ENCODE assay signal across 7 cellular contexts in the genomic region with DNA sequence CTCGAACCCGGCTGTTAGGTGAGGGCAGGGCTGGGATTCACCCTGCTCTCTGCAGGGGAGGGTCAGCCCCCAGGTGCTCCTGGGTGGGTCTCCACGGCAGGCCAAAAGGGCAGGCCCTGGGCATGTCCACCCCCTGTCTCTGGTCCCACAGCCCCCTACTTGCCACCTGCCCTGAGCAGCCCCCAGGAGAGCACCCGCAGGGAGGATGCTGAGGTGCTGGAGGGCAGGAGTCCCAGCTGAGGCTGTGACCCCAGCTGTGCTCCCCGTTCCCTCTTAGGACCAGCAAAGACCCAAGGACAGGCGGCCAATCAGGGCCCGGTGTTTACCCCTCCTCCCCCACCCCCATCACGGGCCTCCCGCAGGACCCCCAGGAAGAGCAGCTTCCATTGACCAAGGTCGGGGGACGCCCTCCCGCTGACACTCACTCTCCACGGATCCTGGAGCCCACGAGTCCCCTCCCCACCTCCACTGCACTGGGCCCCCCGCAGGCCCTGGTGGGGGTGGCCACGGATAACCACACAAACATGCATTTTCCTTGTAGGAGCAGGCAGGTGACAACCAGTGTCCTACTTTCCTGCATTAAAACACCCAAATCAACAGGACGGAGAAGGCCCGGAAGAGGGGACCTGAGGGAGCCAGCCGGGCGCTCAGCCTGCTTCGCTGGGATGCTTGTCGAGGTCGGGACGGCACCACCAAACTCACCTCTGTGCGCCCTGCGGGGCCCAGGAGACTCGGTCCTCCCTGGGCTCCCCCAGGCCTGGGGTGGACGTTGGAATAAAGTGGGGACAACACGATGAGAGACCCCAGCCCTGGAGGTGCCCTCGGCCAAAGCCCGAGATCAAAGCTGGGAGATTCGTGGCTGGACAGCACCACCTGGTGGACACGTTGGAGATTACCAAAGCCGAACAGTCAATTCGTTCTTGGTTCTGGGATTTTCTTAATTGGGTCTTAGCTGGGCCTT. TPM values are rescaled to one million over a fixed set of nuclear protein-coding genes. Genes with fewer than 3 reads are reported as not detected.
DNase-seq lines count a peak whose midpoint lies in the region; ATAC-seq, FAIRE-seq and TF ChIP-seq lines count a peak whose summit lies in the region.

No MANE protein-coding gene starts in this region.

- DNase-seq in GM12864 (ENCODE audit: low read depth) (no peak), NCI-H1105 treated with DMSO at 0.1 percent for 48 hours (lab: John Stamatoyannopoulos, UW) (peak; percentile 10), activated B cell treated with CpG ODN at 0.5 μM for 24 hours (peak; percentile 61), bronchial epithelial cell (ENCODE audit: low read depth) (peak; percentile 6), left kidney (ENCODE audit: low read depth, low spot score) (peak; percentile 74)
- DNase-seq in stimulated activated CD4-positive, alpha-beta T cell treated with anti-CD3 and anti-CD28 coated beads, Interleukin-4, amount 100 ng/mL, for 48 hours (ENCODE audit: low read depth in 2 of 2) = peak; percentile 42 to 55

- CTCF ChIA-PET in activated B cell treated with CpG ODN at 0.5 μM for 24 hours (lab: Charles Lee) = interaction anchor here (0.7 to 1.4 kb wide), 4 partner anchors 9 to 24 kb away, joined by 3 to 5 read pairs (median 4); no protein-coding TSS in a partner anchor

- H3K27ac Mint-ChIP-seq in activated B cell treated with CpG ODN at 0.5 μM for 24 hours = no peak overlapping the region

- POLR2A ChIA-PET in activated B cell treated with CpG ODN at 0.5 μM for 24 hours (lab: Charles Lee) = no interaction called here

- H3K9me3 Mint-ChIP-seq in activated B cell treated with CpG ODN at 0.5 μM for 24 hours = no peaks in the 10 kb centered on the region

- H3K27me3 ChIP-seq in bronchial epithelial cell (ENCODE audit: control insufficient read depth, insufficient read depth, low read length) = no peaks in the 10 kb centered on the region

- peaks cover 7% of the 10 kb centered on the region for H3K27me3 Mint-ChIP-seq in activated B cell treated with CpG ODN at 0.5 μM for 24 hours

- intact Hi-C loops in activated B cell treated with CpG ODN at 0.5 μM for 24 hours (cut with micrococcal nuclease) = loop anchor here (2.0 kb wide), 1 partner anchor 621 kb away; no protein-coding TSS in a partner anchor

- FAIRE-seq in bronchial epithelial cell (lab: Jason Lieb, UNC) = peak; percentile 91

- H3K4me3 Mint-ChIP-seq in activated B cell treated with CpG ODN at 0.5 μM for 24 hours = peak overlapping the region; percentile 66

- H3K4me3 ChIP-seq in GM12864 (ENCODE audit: low read depth, low read length) (no peak overlapping the region), bronchial epithelial cell (ENCODE audit: low read depth, low read length) (no peak overlapping the region)

- no peaks in the 10 kb centered on the region for H3K36me3 Mint-ChIP-seq in activated B cell treated with CpG ODN at 0.5 μM for 24 hours (ENCODE audit: low read depth)

- TF ChIP-seq CTCF in GM12864 (IDR thresholded peaks at IDR 0.05; ENCODE audit: low read depth, low read length, missing control alignments) = peak; percentile 82
- TF ChIP-seq CTCF in activated B cell treated with CpG ODN at 0.5 μM for 24 hours (IDR thresholded peaks at IDR 0.05) = no peak
- peak; percentile 82 for TF ChIP-seq CTCF in bronchial epithelial cell (IDR thresholded peaks at IDR 0.05; ENCODE audit: insufficient read depth, low read length, severe bottlenecking)

- peaks cover 6% of the 10 kb centered on the region for H3K4me1 Mint-ChIP-seq in activated B cell treated with CpG ODN at 0.5 μM for 24 hours

- H3K36me3 ChIP-seq in bronchial epithelial cell (ENCODE audit: control insufficient read depth, insufficient read depth, low read length) = no peaks in the 10 kb centered on the region

- ATAC-seq in activated B cell treated with CpG ODN at 0.5 μM for 24 hours (ENCODE audit: low read depth) = peak; percentile 64
- no peak for ATAC-seq in HG02885 (IDR thresholded peaks at IDR 0.05; ENCODE audit: poor library complexity, unreplicated experiment)

RNA-seq across cellular contexts. Expression of gene ENPP7, which starts 22.5 kb away (rescaled TPM):
- total RNA-seq in activated B cell treated with CpG ODN at 0.5 μM for 24 hours (1.4 and 1.5 TPM in 2 replicates), bronchial epithelial cell (not detected in 2 replicates)
